In genomic region chr7:44631458-44632115, GRCh38 we compare ENCODE assay signal across 9 cellular contexts. TPM values are rescaled to one million over a fixed set of nuclear protein-coding genes. Genes with fewer than 3 reads are reported as not detected.
A peak's percentile ranks its signal among the peaks of the same experiment; 100 is the strongest.
DNase-seq lines count a peak whose midpoint lies in the region; ATAC-seq and TF ChIP-seq lines count a peak whose summit lies in the region.
"Had no signal": no experiment of that assay in that cellular context is flagged by ENCODE, and none has a peak within 500 bp of the region (broad histone marks: within the 10 kb centered on the region; RNA-seq: fewer than 3 reads in every experiment).

No MANE protein-coding gene starts in this region.

- H3K27ac Mint-ChIP-seq in WTC11: peak overlapping the region; percentile 66

- H3K4me1 ChIP-seq in hepatocyte (ENCODE audit: insufficient read depth) (peaks cover 57% of the 10 kb centered on the region), thymus (ENCODE audit: control insufficient read depth, insufficient read depth, low read length) (peaks cover 6% of the 10 kb centered on the region)

- peaks cover 5% of the 10 kb centered on the region; the same call in 1 of the 2 replicates for H3K36me3 Mint-ChIP-seq in WTC11

- H3K79me2 ChIP-seq in hepatocyte: peaks cover 42% of the 10 kb centered on the region

- TF ChIP-seq CTCF in WTC11 (IDR thresholded peaks at IDR 0.05) (no peak), hepatocyte (IDR thresholded peaks at IDR 0.05; ENCODE audit: poor library complexity) (no peak)

- H3K9me3 Mint-ChIP-seq in WTC11: no peaks in the 10 kb centered on the region

- peak overlapping the region; percentile 43 for H3K4me3 Mint-ChIP-seq in WTC11

- peak; percentile 34 for DNase-seq in activated naive CD4-positive, alpha-beta T cell treated with Interleukin-2 at 50 U/mL for 16 hours
- no peak for DNase-seq in activated naive CD4-positive, alpha-beta T cell treated with anti-CD3 and anti-CD28 coated beads, Interleukin-2, amount 50 U/mL, for 16 hours
- DNase-seq in WTC11 (ENCODE audit: low spot score) (peak; percentile 23), hepatocyte (ENCODE audit: low spot score) (peak; percentile 25), HuH-7 (ENCODE audit: low spot score) (no peak)
- DNase-seq: OCI-M1 had no signal

- H3K27me3 ChIP-seq in hepatocyte (no peaks in the 10 kb centered on the region), thymus (ENCODE audit: control insufficient read depth, insufficient read depth) (no peaks in the 10 kb centered on the region)

- no peaks in the 10 kb centered on the region for H3K27me3 Mint-ChIP-seq in WTC11 (ENCODE audit: low read depth)

- CTCF ChIA-PET in WTC11 (lab: Charles Lee): interaction anchor here (0.6 to 1.5 kb wide), 4 partner anchors 8 to 69 kb away, joined by 3 to 6 read pairs (median 4); no protein-coding TSS in a partner anchor

- H3K36me3 ChIP-seq in hepatocyte (replicated peaks; ENCODE audit: insufficient read depth, low read depth) (no peaks in the 10 kb centered on the region), thymus (ENCODE audit: control insufficient read depth, insufficient read depth) (peaks cover 15% of the 10 kb centered on the region)

- H3K4me3 ChIP-seq in hepatocyte (no peak overlapping the region), thymus (ENCODE audit: low read length) (no peak overlapping the region)

- no peaks in the 10 kb centered on the region for H3K9me2 ChIP-seq in hepatocyte (replicated peaks; ENCODE audit: insufficient read depth)

- POLR2A ChIA-PET in WTC11 (lab: Charles Lee): interaction anchor here (0.6 to 1.2 kb wide), 4 partner anchors 9 to 1518 kb away, joined by 3 to 4 read pairs (median 4); no protein-coding TSS in a partner anchor

- H3K9me3 ChIP-seq in hepatocyte (ENCODE audit: low read depth) (no peaks in the 10 kb centered on the region), thymus (ENCODE audit: control insufficient read depth) (no peaks in the 10 kb centered on the region)

- H3K4me2 ChIP-seq in hepatocyte: no peak overlapping the region

- peak; percentile 49 for ATAC-seq in WTC11
- no peak for ATAC-seq in GM21381 (IDR thresholded peaks at IDR 0.05; ENCODE audit: unreplicated experiment)
- no peak for ATAC-seq in HG03139 (IDR thresholded peaks at IDR 0.05; ENCODE audit: unreplicated experiment)

- H2AFZ ChIP-seq in hepatocyte: no peak overlapping the region

- 61% methylated on average over 6 of the region's 6 CpGs for WGBS in hepatocyte (ENCODE audit: low lambda C conversion rate, missing lambda C conversion rate)
- 40% methylated on average over 6 of the region's 6 CpGs for WGBS in thymus

- peaks cover 43% of the 10 kb centered on the region for H3K4me1 Mint-ChIP-seq in WTC11

- no peaks in the 10 kb centered on the region for H4K20me1 ChIP-seq in hepatocyte (ENCODE audit: insufficient read depth, poor library complexity, severe bottlenecking)

- peak overlapping the region; percentile 96 for H3K27ac ChIP-seq in hepatocyte
- peak overlapping the region; percentile 71 for H3K27ac ChIP-seq in thymus (ENCODE audit: low read depth)

TF ChIP-seq in WTC11, 78 proteins besides CTCF, POLR2A, EP300 and RAD21:
- TF ChIP-seq PREB (CRISPR knock-in tag; IDR thresholded peaks at IDR 0.05; ENCODE audit: borderline replicate concordance): no peak
- TF ChIP-seq CBFB (CRISPR knock-in tag; IDR thresholded peaks at IDR 0.05; ENCODE audit: low read depth): no peak
- TF ChIP-seq ZSCAN18 (CRISPR knock-in tag; IDR thresholded peaks at IDR 0.05): no peak
- no peak for TF ChIP-seq FOXP1 (CRISPR knock-in tag; IDR thresholded peaks at IDR 0.05; ENCODE audit: borderline replicate concordance)
- no peak for TF ChIP-seq ATF1 (CRISPR knock-in tag; IDR thresholded peaks at IDR 0.05)
- no peak for TF ChIP-seq TEAD1 (CRISPR knock-in tag; IDR thresholded peaks at IDR 0.05)
- no peak for TF ChIP-seq ZNF138 (CRISPR knock-in tag; conservative IDR thresholded peaks at IDR 0.05)

RNA-seq across cellular contexts. Expression of gene OGDH, which starts 25.2 kb away (rescaled TPM):
- total RNA-seq in WTC11 (2021) (79.6 to 90.5 TPM (median 89.7 TPM) in 3 replicates), hepatocyte (61.1 and 65.3 TPM in 2 replicates)
- polyA plus RNA-seq in hepatocyte (38.8 and 40.8 TPM in 2 replicates), thymus (20.7 TPM)

RNA-seq across cellular contexts. Expression of gene TMED4, which starts 49.6 kb away (rescaled TPM):
- total RNA-seq in WTC11 (2021) (58.6 to 61.9 TPM (median 60.9 TPM) in 3 replicates), hepatocyte (239 and 245 TPM in 2 replicates)
- polyA plus RNA-seq in hepatocyte (86.7 and 94.3 TPM in 2 replicates), thymus (46.9 TPM)

RNA-seq across cellular contexts. Expression of gene DDX56, which starts 57.9 kb away (rescaled TPM):
- total RNA-seq in WTC11 (2021) (69.4 to 83.1 TPM (median 74.5 TPM) in 3 replicates), hepatocyte (57.1 and 57.7 TPM in 2 replicates)
- polyA plus RNA-seq in hepatocyte (80.6 and 85.0 TPM in 2 replicates), thymus (114 TPM)

Comparison
In these comparisons a context has a peak if more than half of its experiments do, and no peak if none do; other contexts are left out.
1. DNase-seq: peak in activated naive CD4-positive, alpha-beta T cell treated with Interleukin-2 at 50 U/mL for 16 hours (single experiment), WTC11 (single experiment) and hepatocyte (single experiment); none in activated naive CD4-positive, alpha-beta T cell treated with anti-CD3 and anti-CD28 coated beads, Interleukin-2, amount 50 U/mL, for 16 hours (single experiment) and HuH-7 (single experiment).